In genomic region chr7:32395168-32395567, GRCh38 we compare ENCODE assay signal across 37 cellular contexts.
A peak's percentile ranks its signal among the peaks of the same experiment; 100 is the strongest.
DNase-seq lines count a peak whose midpoint lies in the region; ATAC-seq, FAIRE-seq and TF ChIP-seq lines count a peak whose summit lies in the region.
"Had no signal": no experiment of that assay in that cellular context is flagged by ENCODE, and none has a peak within 500 bp of the region (broad histone marks: within the 10 kb centered on the region; RNA-seq: fewer than 3 reads in every experiment).

No MANE protein-coding gene starts in this region.

- 0% methylated on average over 1 of the region's 1 CpG for WGBS in K562 (ENCODE audit: insufficient coverage, low coverage, missing lambda C conversion rate)
- 87% methylated on average over 1 of the region's 1 CpG for WGBS in esophagus muscularis mucosa
- 88 to 95% methylated on average over 1 of the region's 1 CpG for WGBS in lung, 2 donors

- H4K20me1 ChIP-seq in K562 (replicated peaks; ENCODE audit: control insufficient read depth, insufficient read depth, low read length) (no peaks in the 10 kb centered on the region; the same call in 1 of the 2 replicates), keratinocyte (ENCODE audit: control insufficient read depth, extremely low read depth, insufficient read depth, low read length) (no peaks in the 10 kb centered on the region)
- H4K20me1 ChIP-seq: BLaER1; BLaER1 treated with 17β-estradiol and CSF1 and Interleukin-3, amounts not matched to agents 10 nM and 100 nM had no signal

- H3K36me3 Mint-ChIP-seq in chondrocyte (ENCODE audit: low read depth), result no peaks in the 10 kb centered on the region
- H3K36me3 Mint-ChIP-seq: CD14-positive monocyte; CD4-positive, alpha-beta memory T cell; CD4-positive, CD25-positive, alpha-beta regulatory T cell; CD8-positive, alpha-beta memory T cell; CD8-positive, alpha-beta T cell had no signal

- H3K4me1 Mint-ChIP-seq in chondrocyte (ENCODE audit: low read depth), result no peaks in the 10 kb centered on the region
- H3K4me1 Mint-ChIP-seq: B cell; CD14-positive monocyte; CD4-positive, alpha-beta memory T cell; CD4-positive, CD25-positive, alpha-beta regulatory T cell; CD8-positive, alpha-beta memory T cell had no signal

- H3K4me3 ChIP-seq in K562 (no peak overlapping the region), esophagus muscularis mucosa (no peak overlapping the region), keratinocyte (ENCODE audit: control insufficient read depth in 2 of 3, extremely low read depth in 1 of 3, insufficient read depth in 2 of 3, low read depth in 1 of 3, low read length in 3 of 3) (no peak overlapping the region), lung (no peak overlapping the region)
- H3K4me3 ChIP-seq: A549; BLaER1; BLaER1 treated with 17β-estradiol and CSF1 and Interleukin-3, amounts not matched to agents 10 nM and 100 nM had no signal

- TF ChIP-seq RAD21 in K562 (CRISPR knock-in tag; conservative IDR thresholded peaks at IDR 0.05 in 1 of 2, IDR thresholded peaks at IDR 0.05 in 1 of 2), result no peak

- BruUV-seq in K562 (replicated peaks; lab: Mats Ljungman, UMichigan), result no TSS peak

- no peak overlapping the region for H3K9ac ChIP-seq in K562 (ENCODE audit: insufficient read depth in 1 of 2, low read depth in 2 of 2, low read length in 2 of 2)
- no peak overlapping the region for H3K9ac ChIP-seq in keratinocyte (ENCODE audit: control insufficient read depth, extremely low read depth, insufficient read depth, low read length)
- H3K9ac ChIP-seq: BLaER1; BLaER1 treated with 17β-estradiol and CSF1 and Interleukin-3, amounts not matched to agents 10 nM and 100 nM had no signal

- dilution Hi-C loops in keratinocyte (cut with MboI; ENCODE audit: extremely low pct_ligation_motif_present, low sequenced_read_pairs), result no loop called here

- FAIRE-seq in K562 (lab: Jason Lieb, UNC) (no peak), keratinocyte (lab: Jason Lieb, UNC) (peak; percentile 5)
- FAIRE-seq: A204.1, A549, D721Med had no signal

- H3K36me3 ChIP-seq in K562 (ENCODE audit: control insufficient read depth, insufficient read depth, low read length), result no peaks in the 10 kb centered on the region
- H3K36me3 ChIP-seq in esophagus muscularis mucosa, result no peaks in the 10 kb centered on the region
- H3K36me3 ChIP-seq in keratinocyte (ENCODE audit: control insufficient read depth in 2 of 2, extremely low read depth in 1 of 2, insufficient read depth in 2 of 2, low read length in 2 of 2), result no peaks in the 10 kb centered on the region
- no peaks in the 10 kb centered on the region for H3K36me3 ChIP-seq in lung (ENCODE audit: control insufficient read depth in 2 of 2, insufficient read depth in 2 of 2, low read length in 2 of 2)
- H3K36me3 ChIP-seq: BE2C; BLaER1; BLaER1 treated with 17β-estradiol and CSF1 and Interleukin-3, amounts not matched to agents 10 nM and 100 nM had no signal

- TF ChIP-seq EP300 in K562 (IDR thresholded peaks at IDR 0.05; ENCODE audit: low read length), result no peak
- no peak for TF ChIP-seq EP300 in esophagus muscularis mucosa (IDR thresholded peaks at IDR 0.05)

- no peak overlapping the region for H3K27ac ChIP-seq in K562 (ENCODE audit: extremely low read depth, low read depth, low read length)
- no peak overlapping the region for H3K27ac ChIP-seq in esophagus muscularis mucosa (replicated peaks in 1 of 4)
- H3K27ac ChIP-seq in keratinocyte (ENCODE audit: control insufficient read depth, insufficient read depth, low read length), result no peak overlapping the region
- no peak overlapping the region for H3K27ac ChIP-seq in lung (ENCODE audit: low read depth in 1 of 2, low read length in 1 of 2)
- H3K27ac ChIP-seq: 22Rv1; A549; BLaER1; BLaER1 treated with 17β-estradiol and CSF1 and Interleukin-3, amounts not matched to agents 10 nM and 100 nM; C4-2B had no signal

- no peak for DNase-seq in K562 (ENCODE audit: extremely low read depth in 1 of 4, low spot score in 3 of 4)
- peak; percentile 60 for DNase-seq in esophagus muscularis mucosa (ENCODE audit: extremely low spot score)
- no peak for DNase-seq in keratinocyte (ENCODE audit: low read depth, low spot score)
- DNase-seq in lung (ENCODE audit: low spot score), result peak; percentile 4
- DNase-seq in NCI-H748 (lab: John Stamatoyannopoulos, UW; ENCODE audit: unreplicated experiment), result no peak
- DNase-seq in chondrocyte (ENCODE audit: low spot score), result no peak
- DNase-seq in NCI-H2227 treated with DMSO at 0.1 percent for 48 hours (lab: John Stamatoyannopoulos, UW), result no peak
- DNase-seq in activated CD4-positive, alpha-beta T cell treated with anti-CD3 and anti-CD28 coated beads, Interleukin-2, amount 50 U/mL, for 4 hours, result no peak
- DNase-seq: 8988T; ACHN; AML-193; BE2C; C1 segment of cervical spinal cord; Caco-2; Calu3; CD4-positive, alpha-beta memory T cell; CD4-positive, alpha-beta T cell; CD4-positive, CD25-positive, alpha-beta regulatory T cell; CD8-positive, alpha-beta memory T cell; CD8-positive, alpha-beta T cell; COR-L47; DMS 273 treated with DMSO at 0.1 percent for 48 hours; DMS153; DMS53; DMS79; DMS79 treated with DMSO at 0.1 percent for 48 hours; DND-41; EL had no signal

- no peaks in the 10 kb centered on the region for H3K4me1 ChIP-seq in K562 (replicated peaks in 1 of 2; ENCODE audit: control insufficient read depth in 2 of 2, insufficient read depth in 2 of 2, low read length in 2 of 2)
- H3K4me1 ChIP-seq in esophagus muscularis mucosa, result no peaks in the 10 kb centered on the region
- H3K4me1 ChIP-seq in keratinocyte (ENCODE audit: control insufficient read depth, extremely low read depth, insufficient read depth, low read length), result no peaks in the 10 kb centered on the region
- no peaks in the 10 kb centered on the region for H3K4me1 ChIP-seq in lung (ENCODE audit: control insufficient read depth in 2 of 2, insufficient read depth in 2 of 2, low read length in 2 of 2)
- H3K4me1 ChIP-seq: A549; BE2C; BLaER1; BLaER1 treated with 17β-estradiol and CSF1 and Interleukin-3, amounts not matched to agents 10 nM and 100 nM; Caco-2 had no signal

- H3K4me3 Mint-ChIP-seq in chondrocyte (ENCODE audit: unreplicated experiment), result no peak overlapping the region
- H3K4me3 Mint-ChIP-seq: B cell; CD14-positive monocyte; CD4-positive, alpha-beta memory T cell; CD4-positive, alpha-beta T cell; CD4-positive, CD25-positive, alpha-beta regulatory T cell; CD8-positive, alpha-beta memory T cell; CD8-positive, alpha-beta T cell had no signal

- no peak overlapping the region for H3K27ac Mint-ChIP-seq in chondrocyte (ENCODE audit: unreplicated experiment)
- H3K27ac Mint-ChIP-seq: B cell; CD4-positive, alpha-beta memory T cell; CD4-positive, alpha-beta T cell; CD4-positive, CD25-positive, alpha-beta regulatory T cell; CD8-positive, alpha-beta memory T cell; CD8-positive, alpha-beta T cell had no signal

- in situ Hi-C loops in K562 (cut with MboI), result no loop called here

- POLR2A ChIA-PET in K562 (lab: Yijun Ruan, JAX), result no interaction called here

- H3K4me2 ChIP-seq in K562 (ENCODE audit: insufficient read depth, low read length) (no peak overlapping the region), keratinocyte (ENCODE audit: control insufficient read depth, extremely low read depth, insufficient read depth, low read depth, low read length) (no peak overlapping the region)
- H3K4me2 ChIP-seq: A549; BLaER1; BLaER1 treated with 17β-estradiol and CSF1 and Interleukin-3, amounts not matched to agents 10 nM and 100 nM had no signal

- TF ChIP-seq CTCF in K562 (IDR thresholded peaks at IDR 0.05 in 2 of 3, conservative IDR thresholded peaks at IDR 0.05 in 1 of 3; ENCODE audit: insufficient read depth in 2 of 3, low read depth in 1 of 3, low read length in 3 of 3) (no peak), esophagus muscularis mucosa (IDR thresholded peaks at IDR 0.05) (no peak), keratinocyte (optimal IDR thresholded peaks at IDR 0.05 in 1 of 3, IDR thresholded peaks at IDR 0.05 in 1 of 3, conservative IDR thresholded peaks at IDR 0.05 in 1 of 3; ENCODE audit: extremely low read depth in 1 of 3, insufficient read depth in 2 of 3, low read length in 3 of 3) (no peak), lung (IDR thresholded peaks at IDR 0.05; ENCODE audit: control extremely low read depth, extremely low read depth) (no peak), chondrocyte (IDR thresholded peaks at IDR 0.05) (no peak)

- H3K9me1 ChIP-seq in K562 (ENCODE audit: control insufficient read depth, insufficient read depth, low read length) (no peaks in the 10 kb centered on the region), keratinocyte (ENCODE audit: control insufficient read depth, extremely low read depth, insufficient read depth, low read length) (no peaks in the 10 kb centered on the region)

- intact Hi-C loops in K562 (cut with micrococcal nuclease) (no loop called here), esophagus muscularis mucosa (cut with DNase I) (no loop called here)

- H3K27me3 ChIP-seq in K562 (ENCODE audit: control insufficient read depth in 2 of 2, insufficient read depth in 2 of 2, low read length in 2 of 2) (no peaks in the 10 kb centered on the region; a peak in 1 of 5 replicates), esophagus muscularis mucosa (no peaks in the 10 kb centered on the region), keratinocyte (ENCODE audit: control insufficient read depth, extremely low read depth, insufficient read depth, low read length) (no peaks in the 10 kb centered on the region), lung (ENCODE audit: control insufficient read depth, insufficient read depth) (no peaks in the 10 kb centered on the region)
- H3K27me3 ChIP-seq: BE2C; BLaER1; BLaER1 treated with 17β-estradiol and CSF1 and Interleukin-3, amounts not matched to agents 10 nM and 100 nM had no signal

- no peaks in the 10 kb centered on the region for H3K79me2 ChIP-seq in K562 (ENCODE audit: control insufficient read depth, insufficient read depth, low read length)
- no peaks in the 10 kb centered on the region for H3K79me2 ChIP-seq in keratinocyte (ENCODE audit: control insufficient read depth, insufficient read depth, low read length)

- TF ChIP-seq POLR2A in K562 (conservative IDR thresholded peaks at IDR 0.05), result no peak
- TF ChIP-seq POLR2A in esophagus muscularis mucosa (IDR thresholded peaks at IDR 0.05; ENCODE audit: low read depth), result no peak

- peaks cover 16% of the 10 kb centered on the region for H3K9me3 Mint-ChIP-seq in chondrocyte (ENCODE audit: low read depth)
- H3K9me3 Mint-ChIP-seq: CD4-positive, alpha-beta T cell; CD8-positive, alpha-beta memory T cell; CD8-positive, alpha-beta T cell had no signal

- peaks cover 12% of the 10 kb centered on the region for H3K27me3 Mint-ChIP-seq in chondrocyte (ENCODE audit: low read depth)
- H3K27me3 Mint-ChIP-seq: B cell; CD4-positive, alpha-beta memory T cell; CD4-positive, alpha-beta T cell; CD8-positive, alpha-beta memory T cell had no signal

- H3K9me3 ChIP-seq in K562 (replicated peaks; ENCODE audit: control insufficient read depth, insufficient read depth, low read depth, low read length) (no peaks in the 10 kb centered on the region), esophagus muscularis mucosa (no peaks in the 10 kb centered on the region), keratinocyte (ENCODE audit: control insufficient read depth, low read depth, low read length) (no peaks in the 10 kb centered on the region), lung (ENCODE audit: control insufficient read depth in 2 of 2, insufficient read depth in 1 of 2, low read length in 1 of 2) (no peaks in the 10 kb centered on the region)
- H3K9me3 ChIP-seq: A549; BE2C; BLaER1; BLaER1 treated with 17β-estradiol and CSF1 and Interleukin-3, amounts not matched to agents 10 nM and 100 nM; Caco-2 had no signal

- H2AFZ ChIP-seq in K562 (ENCODE audit: low read depth, low read length), result no peak overlapping the region
- H2AFZ ChIP-seq in keratinocyte (ENCODE audit: control insufficient read depth, low read length), result no peak overlapping the region

- CTCF ChIA-PET in K562 (lab: Yijun Ruan, JAX; ENCODE audit: low intra/inter-chr PET ratio), result no interaction called here

- ATAC-seq in K562 (no peak), lung (ENCODE audit: insufficient read depth, low FRiP score) (no peak)
- ATAC-seq: A549; CD8-positive, alpha-beta T cell had no signal

Comparison
In these comparisons a context has a peak if more than half of its experiments do, and no peak if none do; other contexts are left out.
1. DNase-seq: peak in esophagus muscularis mucosa (single experiment) and lung (single experiment); none in K562 (0 of 4), keratinocyte (single experiment), NCI-H748 (single experiment), chondrocyte (single experiment), NCI-H2227 treated with DMSO at 0.1 percent for 48 hours (single experiment) and activated CD4-positive, alpha-beta T cell treated with anti-CD3 and anti-CD28 coated beads, Interleukin-2, amount 50 U/mL, for 4 hours (0 of 2).